ENCODE assay signal across 11 cellular contexts in the genomic region with DNA sequence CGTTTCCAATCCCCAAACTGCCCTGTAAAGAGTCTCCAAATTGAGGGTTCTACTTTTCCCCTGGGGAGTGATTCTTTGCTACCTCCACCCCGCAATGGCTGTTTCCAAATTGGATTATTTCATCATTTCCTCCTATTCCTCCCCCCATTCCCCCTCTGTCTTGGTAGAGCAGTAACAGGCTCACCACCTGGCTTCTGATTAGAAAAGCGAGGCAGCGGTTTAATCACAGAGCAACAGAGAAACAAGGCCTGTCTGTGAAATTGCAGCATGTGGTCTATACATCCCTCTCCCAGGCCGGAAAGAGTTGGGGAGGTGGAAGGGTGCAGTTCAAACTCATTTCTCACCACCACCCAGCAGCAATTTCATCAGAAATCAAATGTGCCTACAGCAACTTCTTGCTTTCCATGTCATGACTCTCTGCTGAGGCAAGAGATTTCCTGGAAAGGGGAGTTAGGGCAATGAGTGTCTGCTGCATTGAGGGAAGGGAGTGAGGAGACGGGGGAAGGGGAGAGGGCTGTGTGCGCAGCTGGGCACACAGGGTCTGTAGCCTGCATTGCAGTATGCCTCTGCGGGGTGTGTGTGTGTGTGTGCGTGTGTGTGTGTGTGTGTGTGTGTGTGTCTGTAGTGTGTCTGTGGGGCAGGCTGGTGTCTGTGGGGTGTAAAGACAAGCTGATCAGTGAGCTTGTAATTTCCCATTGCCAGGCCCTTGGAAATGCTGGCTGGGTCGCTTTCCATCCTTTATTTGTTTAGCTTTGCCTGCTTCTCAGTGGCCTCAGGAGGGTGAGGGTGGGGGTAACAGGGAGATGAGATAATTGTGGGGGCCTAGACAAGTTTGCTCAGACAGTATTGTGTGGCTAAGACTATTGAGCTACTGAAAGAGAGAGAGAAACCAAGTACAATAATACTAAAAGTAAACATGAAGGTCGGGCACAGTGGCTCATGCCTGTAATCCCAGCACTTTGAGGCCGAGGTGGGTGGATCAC. TPM values are rescaled to one million over a fixed set of nuclear protein-coding genes. Genes with fewer than 3 reads are reported as not detected.
DNase-seq lines count a peak whose midpoint lies in the region; TF ChIP-seq lines count a peak whose summit lies in the region.
"Had no signal": no experiment of that assay in that cellular context is flagged by ENCODE, and none has a peak within 500 bp of the region (broad histone marks: within the 10 kb centered on the region; RNA-seq: fewer than 3 reads in every experiment).

No MANE protein-coding gene starts in this region.

- no peak for TF ChIP-seq POLR2A in prostate gland (IDR thresholded peaks at IDR 0.05)

- H3K4me3 ChIP-seq in prostate gland (no peak overlapping the region), left ventricle myocardium inferior (no peak overlapping the region)
- H3K4me3 ChIP-seq: lung had no signal

- TF ChIP-seq CTCF in GM10248 (IDR thresholded peaks at IDR 0.05; ENCODE audit: control extremely low read depth, extremely low read depth, low read depth, missing control alignments) (no peak), prostate gland (IDR thresholded peaks at IDR 0.05) (no peak), left ventricle myocardium inferior (IDR thresholded peaks at IDR 0.05; ENCODE audit: borderline replicate concordance) (no peak)

- peak overlapping the region in 1 of 2 donors; percentile 79 for H3K27ac ChIP-seq in prostate gland
- H3K27ac ChIP-seq in left ventricle myocardium inferior (replicated peaks): no peak overlapping the region

- no peak overlapping the region for H3K4me3 Mint-ChIP-seq in T-helper 1 cell treated with Interleukin-12 subunit alpha and Interleukin-12 subunit beta and Interleukin-4 antibody, amounts not matched to agents 30 μg/mL and 1 μg/mL, for 36 hours
- H3K4me3 Mint-ChIP-seq: IgD-negative memory B cell had no signal

- H3K36me3 ChIP-seq in prostate gland (no peaks in the 10 kb centered on the region), left ventricle myocardium inferior (no peaks in the 10 kb centered on the region)

- no peaks in the 10 kb centered on the region for H3K36me3 Mint-ChIP-seq in T-helper 1 cell treated with Interleukin-12 subunit alpha and Interleukin-12 subunit beta and Interleukin-4 antibody, amounts not matched to agents 30 μg/mL and 1 μg/mL, for 36 hours (ENCODE audit: low read depth)
- H3K36me3 Mint-ChIP-seq: IgD-negative memory B cell had no signal

- H3K4me1 ChIP-seq in prostate gland (replicated peaks) (peaks cover 18% of the 10 kb centered on the region), left ventricle myocardium inferior (peaks cover 7% of the 10 kb centered on the region)

- no peaks in the 10 kb centered on the region for H3K27me3 ChIP-seq in prostate gland (replicated peaks; ENCODE audit: insufficient read depth)
- no peaks in the 10 kb centered on the region for H3K27me3 ChIP-seq in left ventricle myocardium inferior (ENCODE audit: low read depth)

- H3K9me3 ChIP-seq in prostate gland (no peaks in the 10 kb centered on the region), left ventricle myocardium inferior (replicated peaks) (no peaks in the 10 kb centered on the region)

- DNase-seq in DMS 273 treated with DMSO at 0.1 percent for 48 hours (lab: John Stamatoyannopoulos, UW) (peak; percentile 75), NCI-H1436 treated with DMSO at 0.1 percent for 48 hours (lab: John Stamatoyannopoulos, UW) (peak; percentile 84), iris pigment epithelial cell (ENCODE audit: low read depth) (peak; percentile 69), GM10248 (ENCODE audit: extremely low spot score) (no peak), epidermal melanocyte (ENCODE audit: insufficient read length, low spot score) (no peak), prostate gland (ENCODE audit: low spot score) (no peak), left ventricle myocardium inferior (no peak)
- DNase-seq: activated effector memory CD4-positive, alpha-beta T cell treated with Interleukin-2 at 50 U/mL for 16 hours had no signal

- CTCF ChIA-PET in GM10248 (lab: Yijun Ruan, JAX): interaction anchor here (1.0 to 2.0 kb wide), 5 partner anchors 29 to 404 kb away, joined by 3 to 7 read pairs (median 3); no protein-coding TSS in a partner anchor

- WGBS in prostate gland: 60% methylated on average over 12 of the region's 12 CpGs

- intact Hi-C loops in prostate gland (cut with DNase I) (no loop called here), left ventricle myocardium inferior (cut with micrococcal nuclease) (no loop called here)

- H3K4me1 Mint-ChIP-seq in T-helper 1 cell treated with Interleukin-12 subunit alpha and Interleukin-12 subunit beta and Interleukin-4 antibody, amounts not matched to agents 30 μg/mL and 1 μg/mL, for 36 hours (ENCODE audit: low read depth): peaks cover 8% of the 10 kb centered on the region
- H3K4me1 Mint-ChIP-seq: IgD-negative memory B cell had no signal

- H3K27me3 Mint-ChIP-seq in T-helper 1 cell treated with Interleukin-12 subunit alpha and Interleukin-12 subunit beta and Interleukin-4 antibody, amounts not matched to agents 30 μg/mL and 1 μg/mL, for 36 hours (ENCODE audit: low read depth): peaks cover 5% of the 10 kb centered on the region

- peak overlapping the region; percentile 74 for H3K27ac Mint-ChIP-seq in T-helper 1 cell treated with Interleukin-12 subunit alpha and Interleukin-12 subunit beta and Interleukin-4 antibody, amounts not matched to agents 30 μg/mL and 1 μg/mL, for 36 hours
- H3K27ac Mint-ChIP-seq: IgD-negative memory B cell had no signal

- POLR2A ChIA-PET in GM10248 (lab: Yijun Ruan, JAX): interaction anchor here (0.7 kb wide), 1 partner anchor 32 kb away, joined by 3 read pairs; no protein-coding TSS in a partner anchor

- no peaks in the 10 kb centered on the region for H3K9me3 Mint-ChIP-seq in T-helper 1 cell treated with Interleukin-12 subunit alpha and Interleukin-12 subunit beta and Interleukin-4 antibody, amounts not matched to agents 30 μg/mL and 1 μg/mL, for 36 hours

RNA-seq across cellular contexts. Expression of a gene that starts 13.5 kb away (rescaled TPM):
- total RNA-seq in prostate gland (100 to 1,000 TPM; 152 to 250 TPM), left ventricle myocardium inferior (136 TPM)

Comparison
In these comparisons a context has a peak if more than half of its experiments do, and no peak if none do; other contexts are left out.
1. DNase-seq: peak in DMS 273 treated with DMSO at 0.1 percent for 48 hours (single experiment), NCI-H1436 treated with DMSO at 0.1 percent for 48 hours (single experiment) and iris pigment epithelial cell (single experiment); none in GM10248 (single experiment), epidermal melanocyte (single experiment), prostate gland (single experiment) and left ventricle myocardium inferior (single experiment).